ENCODE assay signal across 8 cellular contexts in the genomic region with DNA sequence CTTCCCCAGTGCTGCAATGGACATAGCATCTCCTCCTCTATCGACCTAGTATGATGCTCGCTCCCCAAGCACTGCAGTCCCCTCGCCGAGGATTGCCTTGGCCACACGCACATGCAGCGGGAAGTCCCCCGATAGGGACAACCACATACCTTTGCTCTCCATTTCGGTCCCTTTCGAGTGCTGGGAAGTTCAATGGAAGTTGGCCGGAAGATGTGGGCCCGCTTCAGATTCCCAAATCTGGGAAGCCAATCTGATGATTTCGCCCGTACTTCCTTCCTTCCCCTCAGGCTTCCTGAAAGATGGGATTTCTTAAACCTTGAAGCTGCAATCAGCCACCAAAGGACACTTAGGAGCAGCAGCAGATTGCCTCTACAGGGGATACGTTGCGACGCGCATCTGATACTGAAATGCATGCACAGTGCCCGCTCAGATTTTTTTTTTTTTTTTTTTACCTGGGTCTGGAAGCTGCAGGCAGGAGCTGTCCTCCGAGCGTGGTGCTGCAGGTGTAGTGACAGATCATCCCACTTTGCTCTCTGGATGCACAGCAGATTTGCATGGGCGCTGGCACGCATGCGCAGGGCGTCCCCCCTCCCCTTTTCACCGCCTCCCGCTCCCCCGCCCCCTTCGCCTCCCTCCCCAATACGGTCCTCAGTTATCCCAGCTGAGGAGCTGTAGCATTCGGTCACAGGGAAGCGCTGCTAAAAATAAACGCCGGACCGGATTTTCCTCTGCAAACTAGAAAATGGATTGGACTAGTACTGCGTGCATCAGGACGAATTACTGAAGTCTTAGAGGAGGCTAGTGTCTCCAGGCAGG. TPM values are rescaled to one million over a fixed set of nuclear protein-coding genes. Genes with fewer than 3 reads are reported as not detected.
A peak's percentile ranks its signal among the peaks of the same experiment; 100 is the strongest.
DNase-seq lines count a peak whose midpoint lies in the region; ATAC-seq lines count a peak whose summit lies in the region.

A gene (minus strand): TSS at position 510 of the 816 bp plus-strand sequence.

- peak; percentile 1 for DNase-seq in EL
- peak; percentile 79 to 87 for DNase-seq in NCI-H187 (lab: John Stamatoyannopoulos, UW)
- DNase-seq in activated naive CD4-positive, alpha-beta T cell treated with anti-CD3 and anti-CD28 coated beads, Interleukin-2, amount 50 U/mL, for 16 hours: peak; percentile 13
- DNase-seq in left ventricle myocardium superior: peak; percentile 91
- peak; percentile 85 for DNase-seq in posterior vena cava (ENCODE audit: low spot score)
- DNase-seq in activated CD4-positive, CD25-positive, alpha-beta regulatory T cell (lab: John Stamatoyannopoulos, UW): no peak

- ATAC-seq in left ventricle myocardium superior: peak; percentile 94
- ATAC-seq in GM21367 (IDR thresholded peaks at IDR 0.05; ENCODE audit: unreplicated experiment): no peak
- ATAC-seq in GM21526 (IDR thresholded peaks at IDR 0.05; ENCODE audit: low FRiP score, unreplicated experiment): no peak

- intact Hi-C loops in left ventricle myocardium superior (cut with micrococcal nuclease): no loop called here
- intact Hi-C loops in posterior vena cava (cut with DNase I): no loop called here

RNA-seq across cellular contexts. Expression of the gene that starts here (rescaled TPM):
- total RNA-seq in left ventricle myocardium superior: 450 TPM
- total RNA-seq in posterior vena cava: 1 to 10 TPM; 1.4 to 1.7 TPM

Comparison
In these comparisons a context has a peak if more than half of its experiments do, and no peak if none do; other contexts are left out.
1. RNA of the gene that starts here (total RNA-seq): 450 TPM in left ventricle myocardium superior (single experiment); 1.4 to 1.7 TPM in posterior vena cava; every median in the first group is over 100 times any median in the second.
2. DNase-seq: peak in EL (single experiment), NCI-H187 (2 of 2), activated naive CD4-positive, alpha-beta T cell treated with anti-CD3 and anti-CD28 coated beads, Interleukin-2, amount 50 U/mL, for 16 hours (single experiment), left ventricle myocardium superior (single experiment) and posterior vena cava (single experiment); none in activated CD4-positive, CD25-positive, alpha-beta regulatory T cell (0 of 4).